In genomic region chr3:152858170-152858800, GRCh38 we compare ENCODE assay signal across 24 cellular contexts. TPM values are rescaled to one million over a fixed set of nuclear protein-coding genes. Genes with fewer than 3 reads are reported as not detected.
DNase-seq lines count a peak whose midpoint lies in the region; ATAC-seq and TF ChIP-seq lines count a peak whose summit lies in the region.
"Had no signal": no experiment of that assay in that cellular context is flagged by ENCODE, and none has a peak within 500 bp of the region (broad histone marks: within the 10 kb centered on the region; RNA-seq: fewer than 3 reads in every experiment).

No MANE protein-coding gene starts in this region.

- intact Hi-C loops in CD14-positive monocyte (cut with micrococcal nuclease) (no loop called here), left ventricle myocardium superior (cut with micrococcal nuclease) (no loop called here)

- H3K4me3 Mint-ChIP-seq in CD14-positive monocyte: no peak overlapping the region
- H3K4me3 Mint-ChIP-seq: activated CD4-positive, alpha-beta T cell treated with anti-CD3 and anti-CD28 coated beads, Interleukin-2, amount 10 ng/mL, durations not matched to agents 7 days and 5 days; activated T-cell treated with anti-CD3 and anti-CD28 coated beads, Interleukin-2, amount 50 U/mL, for 72 hours had no signal

- peaks cover 0 to 2% (median 0%) of the 10 kb centered on the region in 7 donors for H3K9me3 Mint-ChIP-seq in CD14-positive monocyte
- H3K9me3 Mint-ChIP-seq: activated CD4-positive, alpha-beta T cell treated with anti-CD3 and anti-CD28 coated beads, Interleukin-2, amount 10 ng/mL, durations not matched to agents 7 days and 5 days; activated T-cell treated with anti-CD3 and anti-CD28 coated beads, Interleukin-2, amount 50 U/mL, for 72 hours had no signal

- H3K27ac Mint-ChIP-seq in CD14-positive monocyte: peak overlapping the region; percentile 2 to 75 (median 33)
- H3K27ac Mint-ChIP-seq: activated CD4-positive, alpha-beta T cell treated with anti-CD3 and anti-CD28 coated beads, Interleukin-2, amount 10 ng/mL, durations not matched to agents 7 days and 5 days; activated T-cell treated with anti-CD3 and anti-CD28 coated beads, Interleukin-2, amount 50 U/mL, for 72 hours had no signal

- peak; percentile 75 for ATAC-seq in left ventricle myocardium superior
- ATAC-seq: activated T-cell treated with anti-CD3 and anti-CD28 coated beads, Interleukin-2, amount 50 U/mL, for 72 hours; body of pancreas; psoas muscle had no signal

- H3K27me3 Mint-ChIP-seq in CD14-positive monocyte (ENCODE audit: low read depth in 3 of 3): peaks cover 0 to 5% (median 0%) of the 10 kb centered on the region in 3 donors

- peaks cover 18% of the 10 kb centered on the region for H3K4me1 Mint-ChIP-seq in CD14-positive monocyte
- H3K4me1 Mint-ChIP-seq: activated CD4-positive, alpha-beta T cell treated with anti-CD3 and anti-CD28 coated beads, Interleukin-2, amount 10 ng/mL, durations not matched to agents 7 days and 5 days had no signal

- DNase-seq in CD14-positive monocyte (ENCODE audit: low spot score) (no peak), SKM-1 (lab: John Stamatoyannopoulos, UW; ENCODE audit: unreplicated experiment) (peak; percentile 11), left ventricle myocardium superior (no peak), retina (peak; percentile 25), DMS53 treated with DMSO at 0.1 percent for 48 hours (lab: John Stamatoyannopoulos, UW; ENCODE audit: unreplicated experiment) (no peak), globus pallidus (ENCODE audit: low spot score) (no peak), OCI-M2 (lab: John Stamatoyannopoulos, UW; ENCODE audit: unreplicated experiment) (no peak)
- DNase-seq: activated CD4-positive, alpha-beta T cell treated with anti-CD3 and anti-CD28 coated beads, Interleukin-2, amount 10 ng/mL, durations not matched to agents 7 days and 5 days; activated naive CD4-positive, alpha-beta T cell treated with Interleukin-2 at 50 U/mL for 16 hours; activated T-cell treated with anti-CD3 and anti-CD28 coated beads, Interleukin-2, amount 50 U/mL, for 72 hours; C1 segment of cervical spinal cord; HCEC 1CT; KG1; NCI-H1436 treated with DMSO at 0.1 percent for 48 hours; NCI-H2107; NCI-H774; occipital lobe; psoas muscle; RPMI8226; small intestine; stimulated activated CD4-positive, alpha-beta T cell treated with anti-CD3 and anti-CD28 coated beads, Interleukin-1b, Interleukin-23, amount 100 ng/mL, for 48 hours; stimulated activated CD8-positive, alpha-beta memory T cell treated with anti-CD3 and anti-CD28 coated beads, Interleukin-4, amount 100 ng/mL, for 48 hours; stomach had no signal

- no peak for TF ChIP-seq CTCF in CD14-positive monocyte (IDR thresholded peaks at IDR 0.05)

- no peaks in the 10 kb centered on the region for H3K36me3 Mint-ChIP-seq in CD14-positive monocyte

RNA-seq across cellular contexts. Expression of gene P2RY1, which starts 23.4 kb away (rescaled TPM):
- under 1 TPM in 1 of 2 donors, not detected in 1; 0.16 TPM for polyA plus RNA-seq in CD14-positive monocyte
- 11.5 TPM for total RNA-seq in left ventricle myocardium superior

Comparison
In these comparisons a context has a peak if more than half of its experiments do, and no peak if none do; other contexts are left out.
1. DNase-seq: peak in SKM-1 (single experiment) and retina (single experiment); none in CD14-positive monocyte (single experiment), left ventricle myocardium superior (single experiment), DMS53 treated with DMSO at 0.1 percent for 48 hours (single experiment), globus pallidus (single experiment) and OCI-M2 (single experiment).